In the genomic region with DNA sequence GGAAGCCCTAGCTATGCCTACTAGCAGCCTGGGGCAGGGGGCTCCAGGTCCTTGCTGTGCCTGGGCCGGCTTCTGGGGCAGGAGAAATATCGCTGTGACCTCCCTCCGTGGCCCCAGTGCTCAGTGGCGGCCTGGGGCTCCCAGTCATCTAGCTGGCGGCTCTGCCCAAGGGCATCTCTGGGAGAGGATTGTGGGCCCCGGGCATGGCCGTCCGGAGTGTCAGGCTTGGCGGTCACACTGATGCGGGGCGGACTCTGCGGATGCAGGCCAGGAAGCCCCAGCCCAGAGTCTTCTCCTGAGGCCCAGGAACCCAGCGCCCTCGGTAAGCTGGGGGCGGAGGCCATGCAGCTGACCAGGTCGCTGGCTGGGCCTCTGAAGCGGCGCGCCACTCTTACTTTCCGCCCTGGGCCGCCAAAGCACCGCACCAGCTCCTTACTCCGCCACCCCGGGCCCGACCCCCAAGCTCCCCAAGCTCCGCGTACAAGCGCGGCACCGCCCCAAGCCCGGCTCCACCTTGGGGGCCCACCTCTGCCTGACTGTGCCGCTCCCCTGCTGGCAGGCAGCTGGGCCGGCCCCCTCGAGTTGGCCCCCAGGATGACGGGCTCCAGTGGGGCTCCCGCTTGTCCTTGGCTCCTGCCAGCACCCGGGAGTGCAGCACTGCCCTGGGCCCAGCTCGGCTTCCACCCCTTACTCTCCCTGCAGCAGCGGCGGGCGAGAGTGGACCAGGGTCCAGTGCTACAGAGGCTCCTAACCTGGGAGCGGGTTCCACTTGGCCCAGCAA, we compare ENCODE assay signal across 27 cellular contexts.
DNase-seq lines count a peak whose midpoint lies in the region; ATAC-seq, FAIRE-seq and TF ChIP-seq lines count a peak whose summit lies in the region.
"Had no signal": no experiment of that assay in that cellular context is flagged by ENCODE, and none has a peak within 500 bp of the region (broad histone marks: within the 10 kb centered on the region; RNA-seq: fewer than 3 reads in every experiment).

No MANE protein-coding gene starts in this region.

- H2AK5ac ChIP-seq in H1 (ENCODE audit: low read depth, low read length) = no peak overlapping the region
- H2AK5ac ChIP-seq in neuronal stem cell (ENCODE audit: low read depth, low read length) = no peak overlapping the region

- H4K91ac ChIP-seq in H1 (replicated peaks; ENCODE audit: insufficient read length, low read length) (no peak overlapping the region), neuronal stem cell (ENCODE audit: low read depth, low read length, poor library complexity) (no peak overlapping the region)

- H3K4me3 ChIP-seq in RWPE2 (ENCODE audit: severe bottlenecking) (no peak overlapping the region), H1 (ENCODE audit: extremely low read depth in 1 of 4, insufficient read depth in 2 of 4, low read depth in 3 of 4, low read length in 4 of 4) (no peak overlapping the region), neuronal stem cell (ENCODE audit: low read length in 2 of 2) (peak overlapping the region in 1 of 2 donors; percentile 16), testis (peak overlapping the region; percentile 15 to 30)
- H3K4me3 ChIP-seq: A549; BLaER1 treated with 17β-estradiol and CSF1 and Interleukin-3, amounts not matched to agents 10 nM and 100 nM; GM23338; HAP-1; MG63; SK-N-MC had no signal

- no peak overlapping the region for H2BK12ac ChIP-seq in H1 (ENCODE audit: low read depth, low read length)
- no peak overlapping the region for H2BK12ac ChIP-seq in neuronal stem cell (ENCODE audit: low read length)

- TF ChIP-seq POLR2A in H1 (IDR thresholded peaks at IDR 0.05; ENCODE audit: control extremely low read depth in 1 of 2, low read depth in 2 of 2, low read length in 2 of 2) (no peak), testis (IDR thresholded peaks at IDR 0.05) (no peak)

- no peak overlapping the region for H2AFZ ChIP-seq in H1 (ENCODE audit: low read length)
- H2AFZ ChIP-seq in neuronal stem cell (ENCODE audit: low read length) = no peak overlapping the region
- H2AFZ ChIP-seq: GM23338 had no signal

- CTCF ChIA-PET in H1 (lab: Charles Lee; ENCODE audit: partially characterized antibody) = no interaction called here

- H3K14ac ChIP-seq in H1 (ENCODE audit: insufficient read length) = no peak overlapping the region
- H3K14ac ChIP-seq in neuronal stem cell (ENCODE audit: low read length) = peak overlapping the region; percentile 71

- intact Hi-C loops in testis (cut with DNase I; ENCODE audit: low total_unique reads) = no loop called here

- H2BK15ac ChIP-seq in H1 (ENCODE audit: low read length) (no peak overlapping the region), neuronal stem cell (ENCODE audit: low read length) (no peak overlapping the region)

- H3K4ac ChIP-seq in H1 (replicated peaks; ENCODE audit: insufficient read length, low read depth, low read length) (no peak overlapping the region), neuronal stem cell (ENCODE audit: low read length) (no peak overlapping the region)

- WGBS in H1 (ENCODE audit: extremely low coverage in 1 of 2, insufficient coverage in 1 of 2, insufficient read length in 1 of 2, insufficient replicate concordance in 2 of 2, low coverage in 1 of 2, low lambda C conversion rate in 2 of 2, missing lambda C conversion rate in 1 of 2), 2 experiments = 94% methylated on average over 41 of the region's 42 CpGs; no CpG with 5 or more reads in 1 of the 2 experiments
- WGBS in neuronal stem cell (ENCODE audit: extremely low coverage in 2 of 2, insufficient read length in 2 of 2, insufficient replicate concordance in 1 of 2), 2 donors = no CpG with 5 or more reads among the region's 42 CpGs
- 64 to 80% methylated on average over 6 to 42 of the region's 42 CpGs for WGBS in testis, 2 donors

- H2BK120ac ChIP-seq in H1 (replicated peaks; ENCODE audit: low read depth, low read length) (no peak overlapping the region), neuronal stem cell (ENCODE audit: low read depth, low read length) (no peak overlapping the region)

- no peaks in the 10 kb centered on the region for H3K27me3 ChIP-seq in RWPE2 (ENCODE audit: insufficient read depth, poor library complexity, severe bottlenecking)
- no peaks in the 10 kb centered on the region for H3K27me3 ChIP-seq in H1 (replicated peaks in 1 of 4; ENCODE audit: control insufficient read depth in 3 of 4, extremely low read depth in 1 of 4, insufficient read depth in 3 of 4, low read length in 3 of 4)
- no peaks in the 10 kb centered on the region for H3K27me3 ChIP-seq in neuronal stem cell (ENCODE audit: control insufficient read depth in 3 of 3, insufficient read depth in 3 of 3, low read depth in 1 of 3, low read length in 3 of 3)
- no peaks in the 10 kb centered on the region for H3K27me3 ChIP-seq in testis
- H3K27me3 ChIP-seq: BLaER1 treated with 17β-estradiol and CSF1 and Interleukin-3, amounts not matched to agents 10 nM and 100 nM; MG63 had no signal

- H3K23ac ChIP-seq in H1 (ENCODE audit: insufficient read length) (no peak overlapping the region), neuronal stem cell (ENCODE audit: low read depth, low read length, poor library complexity) (no peak overlapping the region)

- no peak overlapping the region for H3K9ac ChIP-seq in H1 (replicated peaks in 1 of 4; ENCODE audit: extremely low read depth in 1 of 4, low read depth in 3 of 4, low read length in 3 of 4)
- no peak overlapping the region for H3K9ac ChIP-seq in neuronal stem cell (ENCODE audit: low read depth, low read length, poor library complexity)
- H3K9ac ChIP-seq: BLaER1 treated with 17β-estradiol and CSF1 and Interleukin-3, amounts not matched to agents 10 nM and 100 nM had no signal

- no peak overlapping the region for H3K18ac ChIP-seq in H1 (ENCODE audit: extremely low read depth, low read length)
- peak overlapping the region; percentile 48 for H3K18ac ChIP-seq in neuronal stem cell (ENCODE audit: low read length)

- TF ChIP-seq CTCF in RWPE2 (IDR thresholded peaks at IDR 0.05; ENCODE audit: poor library complexity, severe bottlenecking) = no peak
- no peak for TF ChIP-seq CTCF in H1 (IDR thresholded peaks at IDR 0.05; ENCODE audit: control extremely low read depth in 1 of 3, insufficient read depth in 1 of 3, low read depth in 1 of 3, low read length in 3 of 3)
- no peak for TF ChIP-seq CTCF in testis (IDR thresholded peaks at IDR 0.05)

- DNase-seq in RWPE2 (ENCODE audit: low spot score) = peak; percentile 54
- no peak for DNase-seq in H1 (ENCODE audit: low read depth in 1 of 2, low spot score in 2 of 2)
- DNase-seq in neuronal stem cell (ENCODE audit: low spot score) = no peak
- no peak for DNase-seq in testis
- no peak for DNase-seq in islet precursor cell
- DNase-seq in NAMALWA (ENCODE audit: low spot score) = no peak
- DNase-seq: AML-193; CD4-positive, alpha-beta T cell; HFFc6; IMR-90; KG1; MG63; NCI-H1048; NCI-H1417; NCI-H1694; NCI-H2081; NCI-H2227 treated with DMSO at 0.1 percent for 48 hours; NCI-H69; RPMI8226; SHP77 treated with DMSO at 0.1 percent for 48 hours had no signal

- H3K4me2 ChIP-seq in H1 (ENCODE audit: insufficient read depth in 1 of 2, low read depth in 2 of 2, low read length in 2 of 2) (no peak overlapping the region), neuronal stem cell (ENCODE audit: insufficient read depth, low read length, poor library complexity, severe bottlenecking) (no peak overlapping the region)
- H3K4me2 ChIP-seq: A549; BLaER1 treated with 17β-estradiol and CSF1 and Interleukin-3, amounts not matched to agents 10 nM and 100 nM; GM23338 had no signal

- no peak overlapping the region for H4K5ac ChIP-seq in H1 (ENCODE audit: insufficient read length, low read depth, low read length)

- TF ChIP-seq EP300 in H1 (IDR thresholded peaks at IDR 0.05; ENCODE audit: borderline replicate concordance in 1 of 2, low read depth in 2 of 2, low read length in 2 of 2) = no peak

- ATAC-seq in RWPE2 (ENCODE audit: low read depth) = no peak
- ATAC-seq in HG02678 (IDR thresholded peaks at IDR 0.05; ENCODE audit: unreplicated experiment) = no peak
- ATAC-seq: A549, GM23338 had no signal

- H3K36me3 ChIP-seq in RWPE2 (ENCODE audit: low read depth) (no peaks in the 10 kb centered on the region), H1 (ENCODE audit: control insufficient read depth in 2 of 4, insufficient read depth in 4 of 4, low read length in 3 of 4) (no peaks in the 10 kb centered on the region), neuronal stem cell (replicated peaks in 1 of 2; ENCODE audit: control insufficient read depth in 2 of 2, insufficient read depth in 2 of 2, low read length in 2 of 2) (no peaks in the 10 kb centered on the region), testis (ENCODE audit: low read depth, missing control alignments) (no peaks in the 10 kb centered on the region)
- H3K36me3 ChIP-seq: BLaER1 treated with 17β-estradiol and CSF1 and Interleukin-3, amounts not matched to agents 10 nM and 100 nM; HAP-1; MG63 had no signal

- H3K23me2 ChIP-seq in H1 (ENCODE audit: low read depth, low read length) = no peaks in the 10 kb centered on the region

- H3K79me1 ChIP-seq in H1 (ENCODE audit: low read depth, low read length) = no peaks in the 10 kb centered on the region
- H3K79me1 ChIP-seq in neuronal stem cell (ENCODE audit: low read depth, low read length) = no peaks in the 10 kb centered on the region

- H3K9me3 ChIP-seq in RWPE2 (ENCODE audit: severe bottlenecking) (no peaks in the 10 kb centered on the region), H1 (ENCODE audit: insufficient read depth in 2 of 2, low read depth in 1 of 2, low read length in 1 of 2) (no peaks in the 10 kb centered on the region; a peak in 1 of 4 replicates), neuronal stem cell (replicated peaks in 1 of 2; ENCODE audit: control insufficient read depth in 2 of 2, insufficient read depth in 1 of 2, low read depth in 1 of 2, low read length in 2 of 2) (peaks cover 2 to 10% of the 10 kb centered on the region in 2 donors), testis (no peaks in the 10 kb centered on the region)
- H3K9me3 ChIP-seq: A549, HAP-1, MG63 had no signal

- peak overlapping the region; percentile 51; the same call in 1 of the 2 replicates for H4K8ac ChIP-seq in H1 (ENCODE audit: extremely low read depth, insufficient read depth, low read length)
- no peak overlapping the region for H4K8ac ChIP-seq in neuronal stem cell (ENCODE audit: low read depth, low read length)

- H3K79me2 ChIP-seq in H1 (ENCODE audit: control insufficient read depth in 1 of 2, insufficient read depth in 2 of 2, low read length in 2 of 2) = no peaks in the 10 kb centered on the region

- no peaks in the 10 kb centered on the region for H4K20me1 ChIP-seq in H1 (replicated peaks in 1 of 2; ENCODE audit: control insufficient read depth in 1 of 2, insufficient read depth in 2 of 2, low read length in 2 of 2)
- H4K20me1 ChIP-seq: BLaER1 treated with 17β-estradiol and CSF1 and Interleukin-3, amounts not matched to agents 10 nM and 100 nM had no signal

- no peak for TF ChIP-seq RAD21 in H1 (IDR thresholded peaks at IDR 0.05 in 1 of 2, conservative IDR thresholded peaks at IDR 0.05 in 1 of 2; ENCODE audit: low read depth in 2 of 2, low read length in 2 of 2)

- H2BK20ac ChIP-seq in H1 (ENCODE audit: low read length) = no peak overlapping the region

- H3K27ac ChIP-seq in RWPE2 (ENCODE audit: poor library complexity, severe bottlenecking) = no peak overlapping the region
- H3K27ac ChIP-seq in H1 (ENCODE audit: low read depth, low read length) = no peak overlapping the region
- H3K27ac ChIP-seq in neuronal stem cell (replicated peaks; ENCODE audit: low read length) = no peak overlapping the region
- H3K27ac ChIP-seq in testis = no peak overlapping the region
- H3K27ac ChIP-seq: A549; BLaER1 treated with 17β-estradiol and CSF1 and Interleukin-3, amounts not matched to agents 10 nM and 100 nM; SK-N-MC had no signal

- POLR2A ChIA-PET in H1 (lab: Charles Lee; ENCODE audit: partially characterized antibody) = no interaction called here

- H2BK5ac ChIP-seq in H1 (ENCODE audit: low read depth, low read length) (no peak overlapping the region), neuronal stem cell (ENCODE audit: low read length) (no peak overlapping the region)

- H3K56ac ChIP-seq in H1 (replicated peaks; ENCODE audit: insufficient read length, low read depth, low read length) = no peak overlapping the region

- H3K4me1 ChIP-seq in RWPE2 (ENCODE audit: insufficient read depth, poor library complexity, severe bottlenecking) = no peaks in the 10 kb centered on the region
- H3K4me1 ChIP-seq in H1 (replicated peaks in 1 of 4; ENCODE audit: control insufficient read depth in 3 of 4, insufficient read depth in 4 of 4, low read length in 3 of 4) = no peaks in the 10 kb centered on the region; a peak in 1 of 7 replicates
- H3K4me1 ChIP-seq in neuronal stem cell (ENCODE audit: control insufficient read depth in 2 of 2, insufficient read depth in 1 of 2, low read depth in 1 of 2, low read length in 2 of 2) = no peaks in the 10 kb centered on the region
- no peaks in the 10 kb centered on the region for H3K4me1 ChIP-seq in testis
- H3K4me1 ChIP-seq: A549; BLaER1 treated with 17β-estradiol and CSF1 and Interleukin-3, amounts not matched to agents 10 nM and 100 nM; HAP-1 had no signal

- FAIRE-seq in H1 (lab: Jason Lieb, UNC) = no peak
- FAIRE-seq: A549, D721Med had no signal

Comparison
In these comparisons a context has a peak if more than half of its experiments do, and no peak if none do; other contexts are left out.
1. H3K4me3 ChIP-seq: peak in testis (2 of 2); none in RWPE2 (single experiment) and H1 (0 of 4).